In genomic region chr1:14682941-14683340, GRCh38 we compare ENCODE assay signal across 21 cellular contexts.
"Had no signal": no experiment of that assay in that cellular context is flagged by ENCODE, and none has a peak within 500 bp of the region (broad histone marks: within the 10 kb centered on the region; RNA-seq: fewer than 3 reads in every experiment).

No MANE protein-coding gene starts in this region.

- H3K36me3 Mint-ChIP-seq: natural killer cell treated with Interleukin-12 subunit alpha and Interleukin-12 subunit beta and Interleukin-15 and Interleukin-18, amount 100 ng/mL, for 72 hours had no signal

- H3K27ac ChIP-seq: breast epithelium, epithelial cell of prostate, gastroesophageal sphincter, heart right ventricle, left lung, psoas muscle, upper lobe of left lung had no signal

- H3K9me3 Mint-ChIP-seq: dendritic cell treated with granulocyte-macrophage colony-stimulating factor and Interleukin-4, amounts not matched to agents 40 ng/mL and 50 ng/mL, for 4 days had no signal

- H3K27me3 ChIP-seq: breast epithelium, upper lobe of left lung had no signal

- FAIRE-seq: islet of Langerhans had no signal

- H3K36me3 ChIP-seq: breast epithelium, gastroesophageal sphincter, heart right ventricle, left lung, upper lobe of left lung had no signal

- H3K4me1 Mint-ChIP-seq: activated naive CD8-positive, alpha-beta T cell treated with anti-CD3 and anti-CD28 coated beads, Interleukin-2, amount 50 U/mL, for 24 hours; activated T-helper 17 cell treated with anti-CD3 and anti-CD28 coated beads, Interleukin-2, amount 50 U/mL, for 72 hours; stimulated activated naive CD8-positive, alpha-beta T cell treated with anti-CD3 and anti-CD28 coated beads, Interleukin-15, amount 100 ng/mL, for 72 hours had no signal

- H3K27me3 Mint-ChIP-seq: activated naive CD8-positive, alpha-beta T cell treated with anti-CD3 and anti-CD28 coated beads, Interleukin-2, amount 50 U/mL, for 24 hours; stimulated activated naive CD8-positive, alpha-beta T cell treated with anti-CD3 and anti-CD28 coated beads, Interleukin-15, amount 100 ng/mL, for 72 hours had no signal

- H3K4me3 ChIP-seq: breast epithelium, gastroesophageal sphincter, heart right ventricle, left lung, psoas muscle, upper lobe of left lung had no signal

- DNase-seq: activated CD4-positive, alpha-beta T cell treated with anti-CD3 and anti-CD28 coated beads for 1 hour; activated CD4-positive, alpha-beta T cell treated with anti-CD3 and anti-CD28 coated beads, Interleukin-2, amount 50 U/mL, for 48 hours; activated naive CD4-positive, alpha-beta T cell treated with Interleukin-2 at 50 U/mL for 16 hours; activated naive CD8-positive, alpha-beta T cell treated with anti-CD3 and anti-CD28 coated beads, Interleukin-2, amount 50 U/mL, for 24 hours; aorta; effector memory CD8-positive, alpha-beta T cell; heart right ventricle; left lung; mammary epithelial cell; psoas muscle; stimulated activated CD4-positive, alpha-beta T cell treated with anti-CD3 and anti-CD28 coated beads, Interleukin-1b, Interleukin-23, amount 100 ng/mL, for 48 hours; stimulated activated naive CD8-positive, alpha-beta T cell treated with anti-CD3 and anti-CD28 coated beads, Interleukin-15, amount 100 ng/mL, for 72 hours; upper lobe of left lung had no signal

- H3K9me3 ChIP-seq: psoas muscle had no signal

- H3K4me3 Mint-ChIP-seq: activated naive CD8-positive, alpha-beta T cell treated with anti-CD3 and anti-CD28 coated beads, Interleukin-2, amount 50 U/mL, for 24 hours; activated T-helper 17 cell treated with anti-CD3 and anti-CD28 coated beads, Interleukin-2, amount 50 U/mL, for 72 hours; dendritic cell treated with granulocyte-macrophage colony-stimulating factor and Interleukin-4, amounts not matched to agents 40 ng/mL and 50 ng/mL, for 4 days; effector memory CD8-positive, alpha-beta T cell; natural killer cell treated with Interleukin-12 subunit alpha and Interleukin-12 subunit beta and Interleukin-15 and Interleukin-18, amount 100 ng/mL, for 72 hours; stimulated activated naive CD8-positive, alpha-beta T cell treated with anti-CD3 and anti-CD28 coated beads, Interleukin-15, amount 100 ng/mL, for 72 hours had no signal

- H3K4me1 ChIP-seq: breast epithelium, gastroesophageal sphincter, heart right ventricle, left lung, psoas muscle, upper lobe of left lung had no signal

- H3K27ac Mint-ChIP-seq: activated naive CD8-positive, alpha-beta T cell treated with anti-CD3 and anti-CD28 coated beads, Interleukin-2, amount 50 U/mL, for 24 hours; activated T-helper 17 cell treated with anti-CD3 and anti-CD28 coated beads, Interleukin-2, amount 50 U/mL, for 72 hours; dendritic cell treated with granulocyte-macrophage colony-stimulating factor and Interleukin-4, amounts not matched to agents 40 ng/mL and 50 ng/mL, for 4 days; effector memory CD8-positive, alpha-beta T cell; natural killer cell treated with Interleukin-12 subunit alpha and Interleukin-12 subunit beta and Interleukin-15 and Interleukin-18, amount 100 ng/mL, for 72 hours had no signal

- ATAC-seq: activated naive CD8-positive, alpha-beta T cell treated with anti-CD3 and anti-CD28 coated beads, Interleukin-2, amount 50 U/mL, for 24 hours; activated T-helper 17 cell treated with anti-CD3 and anti-CD28 coated beads, Interleukin-2, amount 50 U/mL, for 72 hours; effector memory CD8-positive, alpha-beta T cell; gastroesophageal sphincter; heart right ventricle; left lung; natural killer cell treated with Interleukin-12 subunit alpha and Interleukin-12 subunit beta and Interleukin-15 and Interleukin-18, amount 100 ng/mL, for 72 hours; psoas muscle; sciatic nerve; stimulated activated naive CD8-positive, alpha-beta T cell treated with anti-CD3 and anti-CD28 coated beads, Interleukin-15, amount 100 ng/mL, for 72 hours had no signal
